ENCODE assay signal across 8 cellular contexts in genomic region chr3:197501879-197502620, GRCh38. TPM values are rescaled to one million over a fixed set of nuclear protein-coding genes. Genes with fewer than 3 reads are reported as not detected.
DNase-seq lines count a peak whose midpoint lies in the region; ATAC-seq and TF ChIP-seq lines count a peak whose summit lies in the region.

No MANE protein-coding gene starts in this region.

- H3K4me3 Mint-ChIP-seq in HFFc6: no peak overlapping the region

- ATAC-seq in foreskin keratinocyte: peak; percentile 79
- ATAC-seq in HG02623 (IDR thresholded peaks at IDR 0.05; ENCODE audit: unreplicated experiment): no peak

- H3K27me3 ChIP-seq in foreskin keratinocyte: no peaks in the 10 kb centered on the region

- H3K27ac Mint-ChIP-seq in HFFc6: no peak overlapping the region

- H3K27me3 Mint-ChIP-seq in HFFc6 (ENCODE audit: insufficient read depth): no peaks in the 10 kb centered on the region; the same call in none of the 2 replicates

- H3K4me1 Mint-ChIP-seq in HFFc6 (ENCODE audit: low read depth): peaks cover 21% of the 10 kb centered on the region

- peaks cover 8% of the 10 kb centered on the region; the same call in 1 of the 2 replicates for H3K36me3 Mint-ChIP-seq in HFFc6 (ENCODE audit: low read depth)

- H3K27ac ChIP-seq in foreskin keratinocyte: peak overlapping the region; percentile 94

- peaks cover 15% of the 10 kb centered on the region for H3K4me1 ChIP-seq in foreskin keratinocyte

- TF ChIP-seq CTCF in HFFc6 (IDR thresholded peaks at IDR 0.05) (peak; percentile 77), foreskin keratinocyte (conservative IDR thresholded peaks at IDR 0.05) (peak; percentile 97)

- peaks cover 7% of the 10 kb centered on the region for H3K9me3 Mint-ChIP-seq in HFFc6

- peak; percentile 9 for DNase-seq in GF-D8 (lab: John Stamatoyannopoulos, UW)
- peak; percentile 25 for DNase-seq in HFFc6
- peak; percentile 91 for DNase-seq in NCI-H2171 treated with DMSO at 0.1 percent for 48 hours (lab: John Stamatoyannopoulos, UW)
- peak; percentile 75 for DNase-seq in activated CD8-positive, alpha-beta memory T cell treated with anti-CD3 and anti-CD28 coated beads, Interleukin-2, amount 50 U/mL, for 48 hours
- DNase-seq in foreskin keratinocyte: peak; percentile 91 to 96
- peak; percentile 58 for DNase-seq in putamen (ENCODE audit: low spot score)
- DNase-seq in inferior parietal cortex (ENCODE audit: extremely low spot score): no peak

RNA-seq across cellular contexts. Expression of gene BDH1, which starts 53.7 kb away (rescaled TPM):
- total RNA-seq in HFFc6 (2021; fragmentation: NEBNext Ultra II Directional; extraction: Animal tissue kit (Norgen Biotek cat#: 25700)): 1 to 10 TPM in 5 of 6 experiments, under 1 TPM in 1; 0.87 to 1.5 (median 1.2) TPM
- 19.9 and 27.8 TPM in 2 replicates for total RNA-seq in foreskin keratinocyte
- polyA plus RNA-seq in foreskin keratinocyte: 26.3 and 35.9 TPM in 2 replicates
